11 cellular contexts compared by ENCODE assay signal in genomic region chr7:47610506-47611044, GRCh38. TPM values are rescaled to one million over a fixed set of nuclear protein-coding genes. Genes with fewer than 3 reads are reported as not detected.
A peak's percentile ranks its signal among the peaks of the same experiment; 100 is the strongest.
DNase-seq lines count a peak whose midpoint lies in the region; ATAC-seq, FAIRE-seq and TF ChIP-seq lines count a peak whose summit lies in the region.
"Had no signal": no experiment of that assay in that cellular context is flagged by ENCODE, and none has a peak within 500 bp of the region (broad histone marks: within the 10 kb centered on the region; RNA-seq: fewer than 3 reads in every experiment).

No MANE protein-coding gene starts in this region.

- FAIRE-seq in kidney (lab: Jason Lieb, UNC), result no peak
- FAIRE-seq: GM19239 had no signal

- no peaks in the 10 kb centered on the region for H3K9me3 ChIP-seq in kidney (ENCODE audit: control insufficient read depth in 1 of 2, low read length in 2 of 2)
- H3K9me3 ChIP-seq in CD8-positive, alpha-beta memory T cell (ENCODE audit: low read length), result no peaks in the 10 kb centered on the region

- no peak overlapping the region for H3K4me3 Mint-ChIP-seq in CD8-positive, alpha-beta memory T cell
- H3K4me3 Mint-ChIP-seq: activated CD4-positive, alpha-beta memory T cell treated with anti-CD3 and anti-CD28 coated beads for 36 hours had no signal

- H3K4me1 ChIP-seq in kidney (ENCODE audit: control insufficient read depth in 1 of 2, insufficient read depth in 1 of 2, low read depth in 1 of 2, low read length in 2 of 2), result peaks cover 11 to 25% of the 10 kb centered on the region in 2 donors
- no peaks in the 10 kb centered on the region for H3K4me1 ChIP-seq in CD8-positive, alpha-beta memory T cell (ENCODE audit: insufficient read depth, low read length)

- POLR2A ChIA-PET in CD8-positive, alpha-beta memory T cell (lab: Charles Lee), result no interaction called here

- no peak overlapping the region for H3K27ac Mint-ChIP-seq in CD8-positive, alpha-beta memory T cell
- H3K27ac Mint-ChIP-seq: activated CD4-positive, alpha-beta memory T cell treated with anti-CD3 and anti-CD28 coated beads for 36 hours had no signal

- H3K36me3 Mint-ChIP-seq in CD8-positive, alpha-beta memory T cell, result no peaks in the 10 kb centered on the region
- H3K36me3 Mint-ChIP-seq: activated CD4-positive, alpha-beta memory T cell treated with anti-CD3 and anti-CD28 coated beads for 36 hours had no signal

- peak overlapping the region; percentile 13 to 19 for H3K9ac ChIP-seq in kidney (ENCODE audit: low read length in 2 of 2)

- H3K27me3 ChIP-seq in CD8-positive, alpha-beta memory T cell (ENCODE audit: insufficient read depth, low read length, poor library complexity, severe bottlenecking), result no peaks in the 10 kb centered on the region

- no peak for TF ChIP-seq CTCF in astrocyte of the spinal cord (IDR thresholded peaks at IDR 0.05; ENCODE audit: low read depth, low read length)
- TF ChIP-seq CTCF in kidney (IDR thresholded peaks at IDR 0.05; ENCODE audit: borderline replicate concordance, extremely low read depth, insufficient read depth), result no peak

- in situ Hi-C loops in astrocyte of the spinal cord (cut with HindIII; ENCODE audit: low sequenced_read_pairs), result no loop called here

- CTCF ChIA-PET in CD8-positive, alpha-beta memory T cell (lab: Charles Lee), result no interaction called here

- H3K4me1 Mint-ChIP-seq in CD8-positive, alpha-beta memory T cell, result no peaks in the 10 kb centered on the region

- no peaks in the 10 kb centered on the region for H3K27me3 Mint-ChIP-seq in CD8-positive, alpha-beta memory T cell
- H3K27me3 Mint-ChIP-seq: activated CD4-positive, alpha-beta memory T cell treated with anti-CD3 and anti-CD28 coated beads for 36 hours had no signal

- H3K4me3 ChIP-seq in astrocyte of the spinal cord (ENCODE audit: low read depth, low read length) (no peak overlapping the region), kidney (ENCODE audit: low read length in 2 of 2) (no peak overlapping the region)
- H3K4me3 ChIP-seq in CD8-positive, alpha-beta memory T cell (ENCODE audit: low read length), result no peak overlapping the region

- H3K9me3 Mint-ChIP-seq in CD8-positive, alpha-beta memory T cell, result no peaks in the 10 kb centered on the region
- H3K9me3 Mint-ChIP-seq: activated CD4-positive, alpha-beta memory T cell treated with anti-CD3 and anti-CD28 coated beads for 36 hours had no signal

- intact Hi-C loops in kidney (cut with DNase I), result no loop called here

- no peak for ATAC-seq in HG02970 (IDR thresholded peaks at IDR 0.05; ENCODE audit: low FRiP score, unreplicated experiment)

- DNase-seq in HCEC 1CT, result peak; percentile 71
- peak; percentile 83 for DNase-seq in astrocyte of the spinal cord (ENCODE audit: low read depth, low spot score)
- no peak for DNase-seq in kidney
- DNase-seq in smooth muscle cell of the brain vasculature (ENCODE audit: low read depth, low spot score), result peak; percentile 87
- no peak for DNase-seq in CD8-positive, alpha-beta memory T cell
- DNase-seq in activated CD4-positive, alpha-beta T cell treated with anti-CD3 and anti-CD28 coated beads for 48 hours, result no peak
- no peak for DNase-seq in HPDE6-E6E7 (ENCODE audit: extremely low spot score)
- DNase-seq: activated CD4-positive, alpha-beta memory T cell treated with anti-CD3 and anti-CD28 coated beads for 36 hours; trophoblast cell had no signal

- peak overlapping the region; percentile 6 to 59 for H3K27ac ChIP-seq in kidney (ENCODE audit: low read depth in 2 of 2, low read length in 2 of 2)
- no peak overlapping the region for H3K27ac ChIP-seq in CD8-positive, alpha-beta memory T cell (ENCODE audit: low read depth, low read length)

- H3K36me3 ChIP-seq in kidney (ENCODE audit: control insufficient read depth in 1 of 2, insufficient read depth in 2 of 2, low read length in 2 of 2), result no peaks in the 10 kb centered on the region
- no peaks in the 10 kb centered on the region for H3K36me3 ChIP-seq in CD8-positive, alpha-beta memory T cell (ENCODE audit: insufficient read depth, low read length)

RNA-seq across cellular contexts. Expression of gene TNS3, which starts 28.7 kb away (rescaled TPM):
- 198 TPM for total RNA-seq in kidney
- 38.4 TPM for polyA plus RNA-seq in kidney (ENCODE audit: insufficient read depth, low read depth, low replicate concordance)
- total RNA-seq in CD8-positive, alpha-beta memory T cell, result 1 to 10 TPM; 1.4 to 1.5 TPM
- not detected for polyA plus RNA-seq in CD8-positive, alpha-beta memory T cell

Comparison
In these comparisons a context has a peak if more than half of its experiments do, and no peak if none do; other contexts are left out.
1. DNase-seq: peak in HCEC 1CT (single experiment), astrocyte of the spinal cord (single experiment) and smooth muscle cell of the brain vasculature (single experiment); none in kidney (single experiment), CD8-positive, alpha-beta memory T cell (0 of 5), activated CD4-positive, alpha-beta T cell treated with anti-CD3 and anti-CD28 coated beads for 48 hours (single experiment) and HPDE6-E6E7 (single experiment).
2. RNA of gene TNS3, which starts 28.7 kb away (total RNA-seq): 198 TPM in kidney (single experiment); 1.4 to 1.5 TPM in CD8-positive, alpha-beta memory T cell; every median in the first group is over 10 times any median in the second.